ENCODE assay signal across 1 cellular context in genomic region chr7:99459087-99459486, GRCh38.
TF ChIP-seq lines count a peak whose summit lies in the region.

No MANE protein-coding gene starts in this region.

TF ChIP-seq in HepG2, 621 proteins besides CTCF, POLR2A, EP300 and RAD21:
- peak; percentile 41; the same call in 1 of the 2 replicates for TF ChIP-seq STAG1 (CRISPR knock-in tag; IDR thresholded peaks at IDR 0.05)
- TF ChIP-seq ZNF563 (CRISPR knock-in tag; IDR thresholded peaks at IDR 0.05) = no peak
- TF ChIP-seq, protein P1, sequence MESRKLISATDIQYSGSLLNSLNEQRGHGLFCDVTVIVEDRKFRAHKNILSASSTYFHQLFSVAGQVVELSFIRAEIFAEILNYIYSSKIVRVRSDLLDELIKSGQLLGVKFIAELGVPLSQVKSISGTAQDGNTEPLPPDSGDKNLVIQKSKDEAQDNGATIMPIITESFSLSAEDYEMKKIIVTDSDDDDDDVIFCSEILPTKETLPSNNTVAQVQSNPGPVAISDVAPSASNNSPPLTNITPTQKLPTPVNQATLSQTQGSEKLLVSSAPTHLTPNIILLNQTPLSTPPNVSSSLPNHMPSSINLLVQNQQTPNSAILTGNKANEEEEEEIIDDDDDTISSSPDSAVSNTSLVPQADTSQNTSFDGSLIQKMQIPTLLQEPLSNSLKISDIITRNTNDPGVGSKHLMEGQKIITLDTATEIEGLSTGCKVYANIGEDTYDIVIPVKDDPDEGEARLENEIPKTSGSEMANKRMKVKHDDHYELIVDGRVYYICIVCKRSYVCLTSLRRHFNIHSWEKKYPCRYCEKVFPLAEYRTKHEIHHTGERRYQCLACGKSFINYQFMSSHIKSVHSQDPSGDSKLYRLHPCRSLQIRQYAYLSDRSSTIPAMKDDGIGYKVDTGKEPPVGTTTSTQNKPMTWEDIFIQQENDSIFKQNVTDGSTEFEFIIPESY (CRISPR knock-in tag; IDR thresholded peaks at IDR 0.05) = 0 out of 2 replicates have a peak, but pooled peaks have one; percentile 19
- TF ChIP-seq POLR2G (IDR thresholded peaks at IDR 0.05; ENCODE audit: low read depth, low read length) = peak; percentile 12; the same call in 1 of the 2 replicates
- peak; percentile 4; the same call in 1 of the 2 replicates for TF ChIP-seq SMC3 (IDR thresholded peaks at IDR 0.05; ENCODE audit: low read length)
- TF ChIP-seq, protein P2, sequence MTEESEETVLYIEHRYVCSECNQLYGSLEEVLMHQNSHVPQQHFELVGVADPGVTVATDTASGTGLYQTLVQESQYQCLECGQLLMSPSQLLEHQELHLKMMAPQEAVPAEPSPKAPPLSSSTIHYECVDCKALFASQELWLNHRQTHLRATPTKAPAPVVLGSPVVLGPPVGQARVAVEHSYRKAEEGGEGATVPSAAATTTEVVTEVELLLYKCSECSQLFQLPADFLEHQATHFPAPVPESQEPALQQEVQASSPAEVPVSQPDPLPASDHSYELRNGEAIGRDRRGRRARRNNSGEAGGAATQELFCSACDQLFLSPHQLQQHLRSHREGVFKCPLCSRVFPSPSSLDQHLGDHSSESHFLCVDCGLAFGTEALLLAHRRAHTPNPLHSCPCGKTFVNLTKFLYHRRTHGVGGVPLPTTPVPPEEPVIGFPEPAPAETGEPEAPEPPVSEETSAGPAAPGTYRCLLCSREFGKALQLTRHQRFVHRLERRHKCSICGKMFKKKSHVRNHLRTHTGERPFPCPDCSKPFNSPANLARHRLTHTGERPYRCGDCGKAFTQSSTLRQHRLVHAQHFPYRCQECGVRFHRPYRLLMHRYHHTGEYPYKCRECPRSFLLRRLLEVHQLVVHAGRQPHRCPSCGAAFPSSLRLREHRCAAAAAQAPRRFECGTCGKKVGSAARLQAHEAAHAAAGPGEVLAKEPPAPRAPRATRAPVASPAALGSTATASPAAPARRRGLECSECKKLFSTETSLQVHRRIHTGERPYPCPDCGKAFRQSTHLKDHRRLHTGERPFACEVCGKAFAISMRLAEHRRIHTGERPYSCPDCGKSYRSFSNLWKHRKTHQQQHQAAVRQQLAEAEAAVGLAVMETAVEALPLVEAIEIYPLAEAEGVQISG (CRISPR knock-in tag; IDR thresholded peaks at IDR 0.05) = 0 out of 2 replicates have a peak, but pooled peaks have one; percentile 36
- no peak for TF ChIP-seq ZNF12 (CRISPR knock-in tag; IDR thresholded peaks at IDR 0.05)
TF ChIP-seq in HepG2: peak in this region for 5.
